Comparison of ENCODE assay signal across 4 cellular contexts in the genomic region with DNA sequence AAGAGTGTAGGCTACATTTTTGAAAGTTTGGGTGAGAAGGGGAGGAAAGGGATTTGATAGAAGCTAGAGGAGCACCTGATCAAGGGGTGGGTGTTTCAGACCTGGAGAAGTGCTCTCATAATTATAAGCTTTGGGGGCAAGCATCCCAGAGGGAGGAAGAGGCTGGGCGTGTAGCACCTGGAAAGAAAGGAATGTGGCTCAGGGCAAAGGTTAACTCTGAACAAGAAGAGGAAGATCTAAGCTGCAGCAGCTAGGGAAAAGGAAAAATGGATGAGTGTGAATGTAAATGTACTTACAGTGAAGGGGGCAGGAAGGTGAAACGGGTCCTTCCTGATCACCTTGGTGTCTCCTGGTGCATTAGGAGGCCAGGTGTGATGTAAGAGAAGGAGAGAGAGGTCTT.
TF ChIP-seq lines count a peak whose summit lies in the region.

No MANE protein-coding gene starts in this region.

TF ChIP-seq in A549, 52 proteins besides CTCF, POLR2A, EP300 and RAD21:
- TF ChIP-seq RARB (CRISPR knock-in tag; IDR thresholded peaks at IDR 0.05) = no peak
- no peak for TF ChIP-seq TFCP2L1 (CRISPR knock-in tag; IDR thresholded peaks at IDR 0.05)
- TF ChIP-seq FOSL2 (IDR thresholded peaks at IDR 0.05) = no peak
- no peak for TF ChIP-seq FOSL2 (CRISPR knock-in tag; IDR thresholded peaks at IDR 0.05)

TF ChIP-seq in IMR-90, 13 proteins besides CTCF, POLR2A, EP300 and RAD21:
- TF ChIP-seq CEBPB (IDR thresholded peaks at IDR 0.05; ENCODE audit: low read depth, low read length) (no peak), FOS (IDR thresholded peaks at IDR 0.05; ENCODE audit: low read depth, low read length) (no peak), NFE2L2 (IDR thresholded peaks at IDR 0.05; ENCODE audit: low read depth, low read length) (no peak), RFX5 (IDR thresholded peaks at IDR 0.05; ENCODE audit: low read depth, low read length) (no peak), MAZ (IDR thresholded peaks at IDR 0.05; ENCODE audit: borderline replicate concordance, low read depth, low read length) (no peak), MAFK (IDR thresholded peaks at IDR 0.05; ENCODE audit: low read depth, low read length) (no peak), MXI1 (IDR thresholded peaks at IDR 0.05; ENCODE audit: borderline replicate concordance, low read depth, low read length) (no peak), CHD1 (IDR thresholded peaks at IDR 0.05; ENCODE audit: low read depth, low read length) (no peak), ELK1 (IDR thresholded peaks at IDR 0.05; ENCODE audit: borderline replicate concordance, low read depth, low read length) (no peak), RCOR1 (IDR thresholded peaks at IDR 0.05; ENCODE audit: insufficient replicate concordance, low read length) (no peak), SMC3 (IDR thresholded peaks at IDR 0.05; ENCODE audit: low read depth, low read length) (no peak), BHLHE40 (IDR thresholded peaks at IDR 0.05; ENCODE audit: low read depth, low read length) (no peak)
- TF ChIP-seq, protein P1, sequence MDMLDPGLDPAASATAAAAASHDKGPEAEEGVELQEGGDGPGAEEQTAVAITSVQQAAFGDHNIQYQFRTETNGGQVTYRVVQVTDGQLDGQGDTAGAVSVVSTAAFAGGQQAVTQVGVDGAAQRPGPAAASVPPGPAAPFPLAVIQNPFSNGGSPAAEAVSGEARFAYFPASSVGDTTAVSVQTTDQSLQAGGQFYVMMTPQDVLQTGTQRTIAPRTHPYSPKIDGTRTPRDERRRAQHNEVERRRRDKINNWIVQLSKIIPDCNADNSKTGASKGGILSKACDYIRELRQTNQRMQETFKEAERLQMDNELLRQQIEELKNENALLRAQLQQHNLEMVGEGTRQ (IDR thresholded peaks at IDR 0.05; ENCODE audit: low read depth, low read length) = no peak
TF ChIP-seq in IMR-90: peak in this region for 0.

TF ChIP-seq in H1, 55 proteins besides CTCF, POLR2A, EP300 and RAD21 (continues in another document):
- TF ChIP-seq BRCA1 (IDR thresholded peaks at IDR 0.05; ENCODE audit: low read depth, low read length) (no peak), CHD2 (IDR thresholded peaks at IDR 0.05; ENCODE audit: low read length) (no peak), CTBP2 (IDR thresholded peaks at IDR 0.05; ENCODE audit: borderline replicate concordance, insufficient read depth, insufficient read length, low read length) (no peak), CHD7 (IDR thresholded peaks at IDR 0.05; ENCODE audit: insufficient replicate concordance, low read length) (no peak), RXRA (IDR thresholded peaks at IDR 0.05; ENCODE audit: insufficient read depth, low read depth, low read length) (no peak), SIRT6 (IDR thresholded peaks at IDR 0.05; ENCODE audit: low read length) (no peak), MAFK (IDR thresholded peaks at IDR 0.05; ENCODE audit: low read depth, low read length) (no peak), CHD1 (IDR thresholded peaks at IDR 0.05; ENCODE audit: low read depth, low read length) (no peak), RNF2 (IDR thresholded peaks at IDR 0.05; ENCODE audit: borderline replicate concordance, low read depth, low read length, missing control alignments, poor library complexity, severe bottlenecking) (no peak)

TF ChIP-seq in WTC11, 78 proteins besides CTCF, POLR2A, EP300 and RAD21:
- TF ChIP-seq, protein P2, sequence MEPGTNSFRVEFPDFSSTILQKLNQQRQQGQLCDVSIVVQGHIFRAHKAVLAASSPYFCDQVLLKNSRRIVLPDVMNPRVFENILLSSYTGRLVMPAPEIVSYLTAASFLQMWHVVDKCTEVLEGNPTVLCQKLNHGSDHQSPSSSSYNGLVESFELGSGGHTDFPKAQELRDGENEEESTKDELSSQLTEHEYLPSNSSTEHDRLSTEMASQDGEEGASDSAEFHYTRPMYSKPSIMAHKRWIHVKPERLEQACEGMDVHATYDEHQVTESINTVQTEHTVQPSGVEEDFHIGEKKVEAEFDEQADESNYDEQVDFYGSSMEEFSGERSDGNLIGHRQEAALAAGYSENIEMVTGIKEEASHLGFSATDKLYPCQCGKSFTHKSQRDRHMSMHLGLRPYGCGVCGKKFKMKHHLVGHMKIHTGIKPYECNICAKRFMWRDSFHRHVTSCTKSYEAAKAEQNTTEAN (CRISPR knock-in tag; IDR thresholded peaks at IDR 0.05) = no peak
- TF ChIP-seq ZNF317 (CRISPR knock-in tag; IDR thresholded peaks at IDR 0.05; ENCODE audit: borderline replicate concordance, low read depth) (no peak), GRHL2 (CRISPR knock-in tag; IDR thresholded peaks at IDR 0.05; ENCODE audit: insufficient replicate concordance, severe bottlenecking) (no peak), ZNF232 (CRISPR knock-in tag; IDR thresholded peaks at IDR 0.05) (no peak), SMAD4 (CRISPR knock-in tag; IDR thresholded peaks at IDR 0.05) (no peak), GTF2I (CRISPR knock-in tag; conservative IDR thresholded peaks at IDR 0.05) (no peak), PRRX2 (CRISPR knock-in tag; IDR thresholded peaks at IDR 0.05) (no peak), ATF6 (CRISPR knock-in tag; IDR thresholded peaks at IDR 0.05) (no peak), ZBTB21 (CRISPR knock-in tag; IDR thresholded peaks at IDR 0.05; ENCODE audit: borderline replicate concordance) (no peak), GABPB1 (CRISPR knock-in tag; IDR thresholded peaks at IDR 0.05) (no peak), FOXP1 (CRISPR knock-in tag; IDR thresholded peaks at IDR 0.05; ENCODE audit: borderline replicate concordance) (no peak), CREB1 (CRISPR knock-in tag; IDR thresholded peaks at IDR 0.05) (no peak)
- TF ChIP-seq, protein P3, sequence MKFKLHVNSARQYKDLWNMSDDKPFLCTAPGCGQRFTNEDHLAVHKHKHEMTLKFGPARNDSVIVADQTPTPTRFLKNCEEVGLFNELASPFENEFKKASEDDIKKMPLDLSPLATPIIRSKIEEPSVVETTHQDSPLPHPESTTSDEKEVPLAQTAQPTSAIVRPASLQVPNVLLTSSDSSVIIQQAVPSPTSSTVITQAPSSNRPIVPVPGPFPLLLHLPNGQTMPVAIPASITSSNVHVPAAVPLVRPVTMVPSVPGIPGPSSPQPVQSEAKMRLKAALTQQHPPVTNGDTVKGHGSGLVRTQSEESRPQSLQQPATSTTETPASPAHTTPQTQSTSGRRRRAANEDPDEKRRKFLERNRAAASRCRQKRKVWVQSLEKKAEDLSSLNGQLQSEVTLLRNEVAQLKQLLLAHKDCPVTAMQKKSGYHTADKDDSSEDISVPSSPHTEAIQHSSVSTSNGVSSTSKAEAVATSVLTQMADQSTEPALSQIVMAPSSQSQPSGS (CRISPR knock-in tag; IDR thresholded peaks at IDR 0.05; ENCODE audit: borderline replicate concordance, low read depth) = no peak
- TF ChIP-seq, protein P4, sequence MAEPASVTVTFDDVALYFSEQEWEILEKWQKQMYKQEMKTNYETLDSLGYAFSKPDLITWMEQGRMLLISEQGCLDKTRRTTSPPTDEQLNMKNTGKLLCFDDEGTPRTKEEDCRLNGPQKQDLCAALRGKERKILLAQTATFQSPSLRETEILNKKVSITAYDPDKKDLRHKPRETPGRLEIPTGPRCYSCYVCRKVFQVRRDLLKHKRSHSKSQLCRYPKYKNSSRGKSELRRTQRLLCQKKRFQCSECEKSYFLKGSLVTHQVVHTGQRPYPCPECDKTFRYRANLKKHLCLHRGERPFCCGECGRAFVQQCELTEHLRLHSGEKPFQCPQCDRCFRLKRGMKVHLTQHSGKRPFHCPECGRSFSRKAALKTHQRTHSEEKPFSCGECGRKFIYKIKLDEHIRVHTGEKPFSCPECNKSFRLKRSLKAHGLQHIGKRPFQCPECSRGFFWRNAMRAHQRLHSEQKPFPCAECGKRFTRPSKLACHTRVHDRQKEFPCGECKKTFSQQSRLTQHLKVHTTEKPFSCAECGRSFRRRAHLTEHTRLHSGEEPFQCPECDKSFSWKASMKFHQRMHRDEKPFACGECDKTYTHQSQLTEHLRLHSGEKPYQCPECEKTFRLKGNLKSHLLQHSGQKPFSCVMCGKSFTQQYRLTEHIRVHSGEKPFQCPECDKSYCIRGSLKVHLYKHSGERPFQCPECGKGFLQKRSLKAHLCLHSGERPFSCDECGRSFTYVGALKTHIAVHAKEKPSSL (CRISPR knock-in tag; conservative IDR thresholded peaks at IDR 0.05) = no peak
- TF ChIP-seq, protein P5, sequence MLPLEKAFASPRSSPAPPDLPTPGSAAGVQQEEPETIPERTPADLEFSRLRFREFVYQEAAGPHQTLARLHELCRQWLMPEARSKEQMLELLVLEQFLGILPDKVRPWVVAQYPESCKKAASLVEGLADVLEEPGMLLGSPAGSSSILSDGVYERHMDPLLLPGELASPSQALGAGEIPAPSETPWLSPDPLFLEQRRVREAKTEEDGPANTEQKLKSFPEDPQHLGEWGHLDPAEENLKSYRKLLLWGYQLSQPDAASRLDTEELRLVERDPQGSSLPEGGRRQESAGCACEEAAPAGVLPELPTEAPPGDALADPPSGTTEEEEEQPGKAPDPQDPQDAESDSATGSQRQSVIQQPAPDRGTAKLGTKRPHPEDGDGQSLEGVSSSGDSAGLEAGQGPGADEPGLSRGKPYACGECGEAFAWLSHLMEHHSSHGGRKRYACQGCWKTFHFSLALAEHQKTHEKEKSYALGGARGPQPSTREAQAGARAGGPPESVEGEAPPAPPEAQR (CRISPR knock-in tag; IDR thresholded peaks at IDR 0.05) = no peak
TF ChIP-seq in WTC11: peak in this region for 0.
